ENCODE assay signal across 1 cellular context in genomic region chr6:3162067-3162497, GRCh38.
TF ChIP-seq lines count a peak whose summit lies in the region.

No MANE protein-coding gene starts in this region.

TF ChIP-seq in GM12878, 131 proteins besides CTCF, POLR2A, EP300 and RAD21:
- TF ChIP-seq SMARCA5 (IDR thresholded peaks at IDR 0.05) (0 out of 2 replicates have a peak, but pooled peaks have one; percentile 11), ZNF622 (IDR thresholded peaks at IDR 0.05) (no peak)
